In the genomic region with DNA sequence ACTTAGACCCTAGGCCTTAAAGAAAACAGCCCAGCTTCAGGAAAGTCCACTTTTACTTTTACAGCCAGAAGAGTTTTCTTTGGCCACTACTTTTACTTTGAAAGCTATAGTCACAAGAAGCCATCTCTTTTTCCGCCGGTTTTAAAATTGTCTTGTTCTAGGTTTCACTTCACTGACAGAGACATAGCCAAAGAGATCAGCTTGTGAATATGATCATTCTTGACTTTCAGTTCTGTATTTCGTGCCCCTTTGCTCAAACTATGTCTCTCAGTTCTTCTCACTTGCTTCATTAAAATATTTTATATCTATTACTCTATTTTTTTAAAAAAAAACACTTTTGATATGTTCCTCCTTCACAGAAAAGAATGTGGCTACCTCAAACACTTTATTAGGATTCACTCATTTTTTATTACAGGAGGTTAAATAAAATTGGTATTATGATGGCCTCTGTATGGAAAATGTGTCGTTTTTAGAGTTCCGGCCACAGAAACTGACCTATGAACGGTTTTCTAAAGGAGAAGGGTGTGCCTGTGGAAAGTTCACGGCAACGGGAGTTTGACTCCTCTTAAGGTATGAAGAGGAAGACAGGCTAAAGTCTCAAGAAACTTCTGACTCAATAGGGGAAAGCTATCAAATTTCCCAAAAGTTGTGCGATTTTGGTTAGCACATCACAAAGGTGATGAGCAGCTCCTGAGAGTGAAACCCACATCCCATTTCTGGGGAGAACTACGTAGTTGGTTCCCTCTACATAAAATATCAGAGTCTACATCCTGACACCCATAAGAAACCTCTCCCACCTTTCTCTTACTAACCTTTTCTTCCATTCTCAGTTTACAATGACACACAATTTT, we compare ENCODE assay signal across 9 cellular contexts. TPM values are rescaled to one million over a fixed set of nuclear protein-coding genes. Genes with fewer than 3 reads are reported as not detected.
DNase-seq lines count a peak whose midpoint lies in the region; ATAC-seq and TF ChIP-seq lines count a peak whose summit lies in the region.
"Had no signal": no experiment of that assay in that cellular context is flagged by ENCODE, and none has a peak within 500 bp of the region (broad histone marks: within the 10 kb centered on the region; RNA-seq: fewer than 3 reads in every experiment).

No MANE protein-coding gene starts in this region.

- peak; percentile 30 for TF ChIP-seq POLR2A in GM15510 (IDR thresholded peaks at IDR 0.05; ENCODE audit: borderline replicate concordance, extremely low read depth, insufficient read length)

- no peaks in the 10 kb centered on the region for H3K36me3 ChIP-seq in A673 (ENCODE audit: insufficient read depth, low read length, poor library complexity, severe bottlenecking)

- H3K4me3 ChIP-seq in A673 (ENCODE audit: low read depth, low read length, poor library complexity, severe bottlenecking), result no peak overlapping the region

- peaks cover 26% of the 10 kb centered on the region for H3K27me3 Mint-ChIP-seq in dendritic cell treated with granulocyte-macrophage colony-stimulating factor and Interleukin-4, amounts not matched to agents 40 ng/mL and 50 ng/mL, for 4 days

- no peaks in the 10 kb centered on the region for H3K9me3 Mint-ChIP-seq in dendritic cell treated with granulocyte-macrophage colony-stimulating factor and Interleukin-4, amounts not matched to agents 40 ng/mL and 50 ng/mL, for 4 days

- intact Hi-C loops in dendritic cell treated with granulocyte-macrophage colony-stimulating factor and Interleukin-4, amounts not matched to agents 40 ng/mL and 50 ng/mL, for 4 days (cut with micrococcal nuclease), result loop anchor here (5.0 kb wide), 2 partner anchors 48 to 52 kb away; a partner anchor contains a TSS
- intact Hi-C loops in A673 (cut with micrococcal nuclease; ENCODE audit: unreplicated experiment), result loop anchor here (5.0 kb wide), 1 partner anchor 67 kb away; a partner anchor contains a TSS

- ATAC-seq in GM21390 (IDR thresholded peaks at IDR 0.05; ENCODE audit: unreplicated experiment) (peak; percentile 52), HG03520 (IDR thresholded peaks at IDR 0.05; ENCODE audit: unreplicated experiment) (peak; percentile 43)

- H3K4me1 ChIP-seq in A673 (ENCODE audit: insufficient read depth, low read length, poor library complexity, severe bottlenecking), result peaks cover 7% of the 10 kb centered on the region

- H3K4me3 Mint-ChIP-seq in dendritic cell treated with granulocyte-macrophage colony-stimulating factor and Interleukin-4, amounts not matched to agents 40 ng/mL and 50 ng/mL, for 4 days, result peak overlapping the region; percentile 87

- TF ChIP-seq CTCF in A673 (conservative IDR thresholded peaks at IDR 0.05; ENCODE audit: low read depth, low read length), result no peak

- H3K27me3 ChIP-seq in A673 (replicated peaks; ENCODE audit: insufficient read depth, low read depth, low read length, poor library complexity), result peaks cover 47% of the 10 kb centered on the region

- H3K4me1 Mint-ChIP-seq in dendritic cell treated with granulocyte-macrophage colony-stimulating factor and Interleukin-4, amounts not matched to agents 40 ng/mL and 50 ng/mL, for 4 days (ENCODE audit: low read depth), result peaks cover 50% of the 10 kb centered on the region

- no peaks in the 10 kb centered on the region for H3K9me3 ChIP-seq in A673 (ENCODE audit: low read depth, low read length, poor library complexity, severe bottlenecking)

- CTCF ChIA-PET in A673 (lab: Charles Lee), result no interaction called here

- no TSS peak for BruUV-seq in A673 (replicated peaks; lab: Mats Ljungman, UMichigan)

- DNase-seq in glomerular visceral epithelial cell (ENCODE audit: extremely low spot score), result no peak
- DNase-seq in SK-N-DZ (ENCODE audit: low spot score), result no peak
- DNase-seq in amygdala (lab: John Stamatoyannopoulos, UW), result no peak
- DNase-seq in A673 (ENCODE audit: low spot score), result no peak

- H3K36me3 Mint-ChIP-seq in dendritic cell treated with granulocyte-macrophage colony-stimulating factor and Interleukin-4, amounts not matched to agents 40 ng/mL and 50 ng/mL, for 4 days (ENCODE audit: low read depth), result no peaks in the 10 kb centered on the region

- POLR2A ChIA-PET in A673 (lab: Charles Lee; ENCODE audit: low non-redundant PET), result no interaction called here

- H3K27ac ChIP-seq in A673 (ENCODE audit: low read depth, low read length, poor library complexity, severe bottlenecking), result no peak overlapping the region

- peak overlapping the region; percentile 63 for H3K27ac Mint-ChIP-seq in dendritic cell treated with granulocyte-macrophage colony-stimulating factor and Interleukin-4, amounts not matched to agents 40 ng/mL and 50 ng/mL, for 4 days

RNA-seq across cellular contexts. Expression of a gene that starts 1.2 kb away (rescaled TPM):
- not detected in 2 replicates for polyA plus RNA-seq in SK-N-DZ (2014; cell fraction: cytosol; rRNA removed)
- polyA plus RNA-seq in SK-N-DZ (2014; cell fraction: nucleus; rRNA removed), result 0.24 and 0.27 TPM in 2 replicates
- 0.98 and 1.7 TPM in 2 replicates for total RNA-seq in A673 (2021)
- total RNA-seq: endothelial cell of umbilical vein had no signal
- polyA plus RNA-seq: endothelial cell of umbilical vein had no signal

RNA-seq across cellular contexts. Expression of a gene that starts 52.6 kb away (rescaled TPM):
- 0.02 TPM in 1 of 2 replicates, not detected in the other for polyA plus RNA-seq in SK-N-DZ (2014; cell fraction: cytosol; rRNA removed)
- not detected in 2 replicates for polyA plus RNA-seq in SK-N-DZ (2014; cell fraction: nucleus; rRNA removed)
- total RNA-seq in A673 (2021), result 0.82 and 1.6 TPM in 2 replicates
- total RNA-seq: endothelial cell of umbilical vein had no signal
